Comparison of ENCODE assay signal across 22 cellular contexts in genomic region chr1:3741566-3742438, GRCh38. TPM values are rescaled to one million over a fixed set of nuclear protein-coding genes. Genes with fewer than 3 reads are reported as not detected.
"Had no signal": no experiment of that assay in that cellular context is flagged by ENCODE, and none has a peak within 500 bp of the region (broad histone marks: within the 10 kb centered on the region; RNA-seq: fewer than 3 reads in every experiment).

No MANE protein-coding gene starts in this region.

- H3K9ac ChIP-seq: SK-N-SH had no signal

- H3K9me3 Mint-ChIP-seq: activated naive CD8-positive, alpha-beta T cell treated with anti-CD3 and anti-CD28 coated beads, Interleukin-2, amount 10 ng/mL, durations not matched to agents 7 days and 5 days; activated T-cell treated with anti-CD3 and anti-CD28 coated beads, Interleukin-2, amount 50 U/mL, for 4 hours; brain; central memory CD8-positive, alpha-beta T cell had no signal

- H3K4me3 ChIP-seq: lung, right lobe of liver, thyroid gland, uterus had no signal

- H3K36me3 Mint-ChIP-seq: activated naive CD8-positive, alpha-beta T cell treated with anti-CD3 and anti-CD28 coated beads, Interleukin-2, amount 10 ng/mL, durations not matched to agents 7 days and 5 days had no signal

- ATAC-seq: activated T-cell treated with anti-CD3 and anti-CD28 coated beads, Interleukin-2, amount 50 U/mL, for 4 hours; left cardiac atrium; naive thymus-derived CD8-positive, alpha-beta T cell; right lobe of liver had no signal

- H3K27ac ChIP-seq: right lobe of liver, thyroid gland, uterus had no signal

- H3K27me3 Mint-ChIP-seq: activated naive CD8-positive, alpha-beta T cell treated with anti-CD3 and anti-CD28 coated beads, Interleukin-2, amount 10 ng/mL, durations not matched to agents 7 days and 5 days; brain; central memory CD8-positive, alpha-beta T cell; naive thymus-derived CD8-positive, alpha-beta T cell had no signal

- H3K9me3 ChIP-seq: right lobe of liver, SK-N-SH, thyroid gland, uterus had no signal

- H3K4me2 ChIP-seq: SK-N-SH had no signal

- H3K27me3 ChIP-seq: right lobe of liver, thyroid gland, uterus had no signal

- DNase-seq: activated CD4-positive, alpha-beta T cell treated with anti-CD3 and anti-CD28 coated beads for 1 hour; activated CD4-positive, alpha-beta T cell treated with anti-CD3 and anti-CD28 coated beads, Interleukin-2, amount 50 U/mL, for 48 hours; activated effector memory CD4-positive, alpha-beta T cell treated with anti-CD3 and anti-CD28 coated beads, Interleukin-2, amount 50 U/mL, for 16 hours; activated naive CD8-positive, alpha-beta T cell treated with anti-CD3 and anti-CD28 coated beads, Interleukin-2, amount 10 ng/mL, durations not matched to agents 7 days and 5 days; activated T-cell treated with anti-CD3 and anti-CD28 coated beads, Interleukin-2, amount 50 U/mL, for 4 hours; cortex of kidney; effector CD8-positive, alpha-beta T cell; left cardiac atrium; naive thymus-derived CD8-positive, alpha-beta T cell; nucleus accumbens; right lobe of liver; SK-N-SH; stimulated activated CD4-positive, alpha-beta T cell treated with anti-CD3 and anti-CD28 coated beads, Interleukin-2, amount 100 ng/mL, for 24 hours; thyroid gland; uterus had no signal

- H3K27ac Mint-ChIP-seq: activated naive CD8-positive, alpha-beta T cell treated with anti-CD3 and anti-CD28 coated beads, Interleukin-2, amount 10 ng/mL, durations not matched to agents 7 days and 5 days; naive thymus-derived CD8-positive, alpha-beta T cell had no signal

- H3K4me3 Mint-ChIP-seq: activated naive CD8-positive, alpha-beta T cell treated with anti-CD3 and anti-CD28 coated beads, Interleukin-2, amount 10 ng/mL, durations not matched to agents 7 days and 5 days; activated T-cell treated with anti-CD3 and anti-CD28 coated beads, Interleukin-2, amount 50 U/mL, for 4 hours; brain; central memory CD8-positive, alpha-beta T cell; naive thymus-derived CD8-positive, alpha-beta T cell had no signal

- H3K36me3 ChIP-seq: uterus had no signal

RNA-seq across cellular contexts. Expression of gene CCDC27, which starts 10.4 kb away (rescaled TPM):
- total RNA-seq: activated naive CD8-positive, alpha-beta T cell treated with anti-CD3 and anti-CD28 coated beads, Interleukin-2, amount 10 ng/mL, durations not matched to agents 7 days and 5 days; activated T-cell treated with anti-CD3 and anti-CD28 coated beads, Interleukin-2, amount 50 U/mL, for 4 hours; fibroblast of lung; frontal cortex; left cardiac atrium; lung; mononuclear cell; naive thymus-derived CD8-positive, alpha-beta T cell; posterior vena cava; right lobe of liver; uterus had no signal
- polyA plus RNA-seq: fibroblast of lung; lung; naive thymus-derived CD8-positive, alpha-beta T cell; SK-N-SH had no signal

RNA-seq across cellular contexts. Expression of gene SMIM1, which starts 30.7 kb away (rescaled TPM):
- total RNA-seq: frontal cortex had no signal
- polyA plus RNA-seq: fibroblast of lung had no signal
